Comparison of ENCODE assay signal across 9 cellular contexts in genomic region chr5:172640139-172640538, GRCh38. TPM values are rescaled to one million over a fixed set of nuclear protein-coding genes. Genes with fewer than 3 reads are reported as not detected.
DNase-seq lines count a peak whose midpoint lies in the region; ATAC-seq and TF ChIP-seq lines count a peak whose summit lies in the region.
"Had no signal": no experiment of that assay in that cellular context is flagged by ENCODE, and none has a peak within 500 bp of the region (broad histone marks: within the 10 kb centered on the region; RNA-seq: fewer than 3 reads in every experiment).

No MANE protein-coding gene starts in this region.

- H3K27me3 Mint-ChIP-seq in WTC11 (ENCODE audit: low read depth): peaks cover 40% of the 10 kb centered on the region

- intact Hi-C loops in heart left ventricle (cut with DNase I) (loop anchor here (2.0 to 10.0 kb wide), 15 partner anchors 19 to 163 kb away; no protein-coding TSS in a partner anchor), left cardiac atrium (cut with DNase I) (loop anchor here in 1 of 2 donors (5.0 kb wide), 2 partner anchors 57 to 163 kb away; no protein-coding TSS in a partner anchor), vagina (cut with DNase I) (loop anchor here (10.0 kb wide), 1 partner anchor 85 kb away; no protein-coding TSS in a partner anchor)

- peaks cover 0 to 11% (median 0%) of the 10 kb centered on the region in 9 donors for H3K27me3 ChIP-seq in heart left ventricle
- no peaks in the 10 kb centered on the region for H3K27me3 ChIP-seq in muscle layer of colon (ENCODE audit: control insufficient read depth in 1 of 2, insufficient read depth in 2 of 2, low read length in 2 of 2)
- H3K27me3 ChIP-seq in vagina: no peaks in the 10 kb centered on the region

- peaks cover 59% of the 10 kb centered on the region for H3K4me1 Mint-ChIP-seq in WTC11

- POLR2A ChIA-PET in WTC11 (lab: Charles Lee): no interaction called here

- H3K27ac ChIP-seq in heart left ventricle: peak overlapping the region in 11 of 12 donors; percentile 77 to 99 (median 97)
- peak overlapping the region; percentile 90 for H3K27ac ChIP-seq in muscle layer of colon (ENCODE audit: low read depth, low read length)
- peak overlapping the region; percentile 88 for H3K27ac ChIP-seq in vagina

- WGBS in heart left ventricle, 4 donors: 72 to 76% (median 75%) methylated on average over 5 of the region's 5 CpGs

- peak overlapping the region; percentile 64 for H3K4me3 Mint-ChIP-seq in WTC11

- TF ChIP-seq CTCF in heart left ventricle (IDR thresholded peaks at IDR 0.05): no peak
- no peak for TF ChIP-seq CTCF in WTC11 (IDR thresholded peaks at IDR 0.05)
- no peak for TF ChIP-seq CTCF in vagina (IDR thresholded peaks at IDR 0.05)

- ATAC-seq in heart left ventricle (no peak), left cardiac atrium (no peak), WTC11 (no peak)

- H3K36me3 ChIP-seq in heart left ventricle: peaks cover 0 to 15% (median 4%) of the 10 kb centered on the region in 9 donors
- peaks cover 9% of the 10 kb centered on the region for H3K36me3 ChIP-seq in muscle layer of colon (ENCODE audit: insufficient read depth, low read length)
- H3K36me3 ChIP-seq in vagina: no peaks in the 10 kb centered on the region

- H3K9me3 Mint-ChIP-seq in WTC11: no peaks in the 10 kb centered on the region

- TF ChIP-seq POLR2A in heart left ventricle (IDR thresholded peaks at IDR 0.05) (no peak), vagina (IDR thresholded peaks at IDR 0.05) (no peak)

- no peaks in the 10 kb centered on the region for H3K36me3 Mint-ChIP-seq in WTC11

- H3K4me1 ChIP-seq in heart left ventricle (peaks cover 0 to 43% (median 20%) of the 10 kb centered on the region in 12 donors), muscle layer of colon (ENCODE audit: insufficient read depth, low read length) (peaks cover 38% of the 10 kb centered on the region), vagina (peaks cover 26% of the 10 kb centered on the region)

- CTCF ChIA-PET in WTC11 (lab: Charles Lee): interaction anchor here (0.5 to 1.9 kb wide), 7 partner anchors 12 to 189 kb away, joined by 3 to 13 read pairs (median 4); no protein-coding TSS in a partner anchor

- H3K27ac Mint-ChIP-seq in WTC11: no peak overlapping the region

- peak in 1 of 5 donors; percentile 30 for DNase-seq in heart left ventricle
- no peak for DNase-seq in left cardiac atrium
- no peak for DNase-seq in WTC11 (ENCODE audit: low spot score)
- no peak for DNase-seq in vagina (ENCODE audit: extremely low spot score in 2 of 2)
- no peak for DNase-seq in NCI-H2171 treated with DMSO at 0.1 percent for 48 hours (lab: John Stamatoyannopoulos, UW)
- DNase-seq in foreskin melanocyte: no peak
- DNase-seq in stimulated activated CD4-positive, alpha-beta T cell treated with anti-CD3 and anti-CD28 coated beads, Interleukin-1b, Interleukin-23, amount 100 ng/mL, for 48 hours: no peak

- peak overlapping the region; percentile 12 for H3K9ac ChIP-seq in muscle layer of colon (ENCODE audit: low read length)

- H3K4me3 ChIP-seq in heart left ventricle (peak overlapping the region in 5 of 12 donors; percentile 73 to 98 (median 88)), muscle layer of colon (ENCODE audit: low read depth in 1 of 2, low read length in 2 of 2) (no peak overlapping the region), vagina (peak overlapping the region in 1 of 2 donors; percentile 69)
- H3K4me3 ChIP-seq: mucosa of descending colon had no signal

- H3K9me3 ChIP-seq in heart left ventricle (no peaks in the 10 kb centered on the region), muscle layer of colon (ENCODE audit: low read length) (no peaks in the 10 kb centered on the region), vagina (no peaks in the 10 kb centered on the region)
- H3K9me3 ChIP-seq: mucosa of descending colon had no signal

TF ChIP-seq in WTC11, 78 proteins besides CTCF, POLR2A, EP300 and RAD21 (continues in another document):
- TF ChIP-seq ATF3 (CRISPR knock-in tag; conservative IDR thresholded peaks at IDR 0.05): no peak
- no peak for TF ChIP-seq CBFB (CRISPR knock-in tag; IDR thresholded peaks at IDR 0.05; ENCODE audit: low read depth)
- no peak for TF ChIP-seq NFYB (CRISPR knock-in tag; conservative IDR thresholded peaks at IDR 0.05; ENCODE audit: low read depth)
- TF ChIP-seq E2F5 (CRISPR knock-in tag; IDR thresholded peaks at IDR 0.05): no peak
- no peak for TF ChIP-seq FOXK1 (CRISPR knock-in tag; IDR thresholded peaks at IDR 0.05)
- no peak for TF ChIP-seq OVOL2 (CRISPR knock-in tag; IDR thresholded peaks at IDR 0.05; ENCODE audit: borderline replicate concordance)
- no peak for TF ChIP-seq RELA (CRISPR knock-in tag; IDR thresholded peaks at IDR 0.05; ENCODE audit: borderline replicate concordance)
- no peak for TF ChIP-seq HMGA2 (CRISPR knock-in tag; IDR thresholded peaks at IDR 0.05)
- TF ChIP-seq ATF6 (CRISPR knock-in tag; IDR thresholded peaks at IDR 0.05): no peak
- TF ChIP-seq NFE2L1 (CRISPR knock-in tag; IDR thresholded peaks at IDR 0.05): no peak
- no peak for TF ChIP-seq PRRX2 (CRISPR knock-in tag; IDR thresholded peaks at IDR 0.05)
- TF ChIP-seq MYBL2 (CRISPR knock-in tag; IDR thresholded peaks at IDR 0.05): no peak
- TF ChIP-seq ZSCAN18 (CRISPR knock-in tag; IDR thresholded peaks at IDR 0.05): no peak
- no peak for TF ChIP-seq FOXP4 (CRISPR knock-in tag; IDR thresholded peaks at IDR 0.05)
- no peak for TF ChIP-seq NFATC4 (CRISPR knock-in tag; IDR thresholded peaks at IDR 0.05)
- TF ChIP-seq ZNF317 (CRISPR knock-in tag; IDR thresholded peaks at IDR 0.05; ENCODE audit: borderline replicate concordance, low read depth): no peak

RNA-seq across cellular contexts. Expression of gene NEURL1B, which starts 0.9 kb away (rescaled TPM):
- total RNA-seq in heart left ventricle: 10 to 100 TPM; 16.1 to 47.1 (median 25.8) TPM
- 10 to 100 TPM; 11.8 to 37.9 TPM for polyA plus RNA-seq in heart left ventricle
- total RNA-seq in left cardiac atrium: 10 to 100 TPM; 20.6 to 33.6 TPM
- total RNA-seq in WTC11 (2021): 6.1 to 9.8 TPM (median 6.6 TPM) in 3 replicates
- 30.9 TPM for total RNA-seq in vagina
